17 cellular contexts compared by ENCODE assay signal in genomic region chr11:40376346-40376745, GRCh38.
DNase-seq lines count a peak whose midpoint lies in the region; ATAC-seq, FAIRE-seq and TF ChIP-seq lines count a peak whose summit lies in the region.
"Had no signal": no experiment of that assay in that cellular context is flagged by ENCODE, and none has a peak within 500 bp of the region (broad histone marks: within the 10 kb centered on the region; RNA-seq: fewer than 3 reads in every experiment).

No MANE protein-coding gene starts in this region.

- no peaks in the 10 kb centered on the region for H3K27me3 Mint-ChIP-seq in astrocyte (ENCODE audit: low read depth, unreplicated experiment)
- H3K27me3 Mint-ChIP-seq: CD4-positive, alpha-beta memory T cell had no signal

- no peak overlapping the region for H3K4me3 Mint-ChIP-seq in astrocyte (ENCODE audit: unreplicated experiment)
- H3K4me3 Mint-ChIP-seq: CD4-positive, alpha-beta memory T cell had no signal

- H3K9me3 ChIP-seq in astrocyte (ENCODE audit: insufficient read depth, low read depth, low read length) (no peaks in the 10 kb centered on the region), mesenchymal stem cell (ENCODE audit: control insufficient read depth, low read length) (no peaks in the 10 kb centered on the region)
- H3K9me3 ChIP-seq: BE2C, HAP-1 had no signal

- no peaks in the 10 kb centered on the region for H3K4me1 Mint-ChIP-seq in astrocyte (ENCODE audit: low read depth, unreplicated experiment)
- H3K4me1 Mint-ChIP-seq: CD4-positive, alpha-beta memory T cell had no signal

- H3K27me3 ChIP-seq in astrocyte (ENCODE audit: insufficient read depth, low read length) (no peaks in the 10 kb centered on the region), mesenchymal stem cell (ENCODE audit: control insufficient read depth in 1 of 2, insufficient read depth in 1 of 2, low read length in 2 of 2) (no peaks in the 10 kb centered on the region)
- H3K27me3 ChIP-seq: BE2C had no signal

- H3K36me3 Mint-ChIP-seq in astrocyte (ENCODE audit: low read depth, unreplicated experiment), result no peaks in the 10 kb centered on the region
- H3K36me3 Mint-ChIP-seq: CD4-positive, alpha-beta memory T cell had no signal

- H3K79me1 ChIP-seq in mesenchymal stem cell (replicated peaks; ENCODE audit: low read length, poor library complexity, severe bottlenecking), result no peaks in the 10 kb centered on the region

- H4K91ac ChIP-seq in mesenchymal stem cell (ENCODE audit: low read length), result no peak overlapping the region

- FAIRE-seq in D721Med (lab: Jason Lieb, UNC) (peak; percentile 38), astrocyte (lab: Jason Lieb, UNC) (no peak)
- FAIRE-seq: GM19239, H1 had no signal

- DNase-seq in D721Med (ENCODE audit: insufficient read length, low spot score) (no peak), astrocyte (ENCODE audit: low read depth) (no peak), fibroblast of villous mesenchyme (ENCODE audit: low read depth) (peak; percentile 70), D341Med (ENCODE audit: low spot score) (no peak), mesenchymal stem cell (no peak)
- DNase-seq: ACHN; BE2C; CD4-positive, alpha-beta memory T cell; GF-D8; IMR-90; KBM-7 had no signal

- H3K4me3 ChIP-seq in astrocyte (ENCODE audit: insufficient read depth, low read depth, low read length) (no peak overlapping the region), fibroblast of villous mesenchyme (ENCODE audit: low read depth, low read length) (no peak overlapping the region), mesenchymal stem cell (ENCODE audit: insufficient read depth in 1 of 2, low read depth in 1 of 2, low read length in 2 of 2) (no peak overlapping the region)
- H3K4me3 ChIP-seq: HAP-1 had no signal

- H3K18ac ChIP-seq in mesenchymal stem cell (ENCODE audit: low read depth in 1 of 2, low read length in 2 of 2), result no peak overlapping the region

- H2AK5ac ChIP-seq in mesenchymal stem cell (ENCODE audit: low read length, severe bottlenecking), result no peak overlapping the region

- H3K9me3 Mint-ChIP-seq in astrocyte (ENCODE audit: unreplicated experiment), result no peaks in the 10 kb centered on the region

- WGBS in mesenchymal stem cell, result 93% methylated on average over 3 of the region's 3 CpGs

- no peak overlapping the region for H3K27ac ChIP-seq in astrocyte (ENCODE audit: low read depth, low read length)
- no peak overlapping the region for H3K27ac ChIP-seq in mesenchymal stem cell (ENCODE audit: low read length, poor library complexity, severe bottlenecking)
- H3K27ac ChIP-seq: C4-2B had no signal

- H3K23ac ChIP-seq in mesenchymal stem cell (ENCODE audit: low read length in 2 of 2), result no peak overlapping the region

- ATAC-seq in HG03469 (IDR thresholded peaks at IDR 0.05; ENCODE audit: unreplicated experiment) (no peak), HG03095 (IDR thresholded peaks at IDR 0.05; ENCODE audit: unreplicated experiment) (no peak)

- no peaks in the 10 kb centered on the region for H3K4me1 ChIP-seq in astrocyte (ENCODE audit: insufficient read depth, low read length)
- no peaks in the 10 kb centered on the region for H3K4me1 ChIP-seq in mesenchymal stem cell (ENCODE audit: control insufficient read depth, insufficient read depth, low read depth, low read length)
- H3K4me1 ChIP-seq: BE2C, HAP-1 had no signal

- H2BK5ac ChIP-seq in mesenchymal stem cell (ENCODE audit: low read depth, low read length, poor library complexity, severe bottlenecking), result no peak overlapping the region

- H3K9ac ChIP-seq in astrocyte (ENCODE audit: low read length) (no peak overlapping the region), mesenchymal stem cell (ENCODE audit: low read length) (no peak overlapping the region)

- H3K36me3 ChIP-seq in astrocyte (ENCODE audit: insufficient read depth, low read length) (no peaks in the 10 kb centered on the region), mesenchymal stem cell (ENCODE audit: control insufficient read depth in 1 of 2, insufficient read depth in 2 of 2, low read depth in 1 of 2, low read length in 2 of 2) (no peaks in the 10 kb centered on the region)
- H3K36me3 ChIP-seq: BE2C, HAP-1 had no signal

- H2BK120ac ChIP-seq in mesenchymal stem cell (ENCODE audit: low read depth, low read length), result no peak overlapping the region

- no peak overlapping the region for H3K4me2 ChIP-seq in astrocyte (ENCODE audit: low read length)
- H3K4me2 ChIP-seq in mesenchymal stem cell (ENCODE audit: low read length, poor library complexity, severe bottlenecking), result no peak overlapping the region

- no peak overlapping the region for H4K8ac ChIP-seq in mesenchymal stem cell (ENCODE audit: low read length)

- no peak overlapping the region for H2BK12ac ChIP-seq in mesenchymal stem cell (ENCODE audit: low read length in 2 of 2)

- H2AFZ ChIP-seq in astrocyte (ENCODE audit: low read depth, low read length), result peak overlapping the region; percentile 42
- no peak overlapping the region for H2AFZ ChIP-seq in mesenchymal stem cell (ENCODE audit: low read depth, low read length)

- H3K27ac Mint-ChIP-seq in astrocyte (ENCODE audit: unreplicated experiment), result no peak overlapping the region
- H3K27ac Mint-ChIP-seq: CD4-positive, alpha-beta memory T cell had no signal

- no peak overlapping the region for H2BK15ac ChIP-seq in mesenchymal stem cell (ENCODE audit: low read depth, poor library complexity, severe bottlenecking)

- TF ChIP-seq CTCF in D721Med (IDR thresholded peaks at IDR 0.05; ENCODE audit: insufficient read depth, missing control alignments) (no peak), astrocyte (IDR thresholded peaks at IDR 0.05; ENCODE audit: insufficient read depth, low read depth, low read length) (no peak), fibroblast of villous mesenchyme (IDR thresholded peaks at IDR 0.05; ENCODE audit: insufficient read depth, low read depth, low read length) (no peak)

- H3K14ac ChIP-seq in mesenchymal stem cell (ENCODE audit: low read length in 2 of 2), result no peak overlapping the region

- H3K4ac ChIP-seq in mesenchymal stem cell (ENCODE audit: low read depth in 1 of 2, low read length in 2 of 2), result no peak overlapping the region

- H3K79me2 ChIP-seq in astrocyte (ENCODE audit: insufficient read depth, low read length), result no peaks in the 10 kb centered on the region

- H4K20me1 ChIP-seq in astrocyte (ENCODE audit: insufficient read depth, low read length), result no peaks in the 10 kb centered on the region
